Comparison of ENCODE assay signal across 20 cellular contexts in the genomic region with DNA sequence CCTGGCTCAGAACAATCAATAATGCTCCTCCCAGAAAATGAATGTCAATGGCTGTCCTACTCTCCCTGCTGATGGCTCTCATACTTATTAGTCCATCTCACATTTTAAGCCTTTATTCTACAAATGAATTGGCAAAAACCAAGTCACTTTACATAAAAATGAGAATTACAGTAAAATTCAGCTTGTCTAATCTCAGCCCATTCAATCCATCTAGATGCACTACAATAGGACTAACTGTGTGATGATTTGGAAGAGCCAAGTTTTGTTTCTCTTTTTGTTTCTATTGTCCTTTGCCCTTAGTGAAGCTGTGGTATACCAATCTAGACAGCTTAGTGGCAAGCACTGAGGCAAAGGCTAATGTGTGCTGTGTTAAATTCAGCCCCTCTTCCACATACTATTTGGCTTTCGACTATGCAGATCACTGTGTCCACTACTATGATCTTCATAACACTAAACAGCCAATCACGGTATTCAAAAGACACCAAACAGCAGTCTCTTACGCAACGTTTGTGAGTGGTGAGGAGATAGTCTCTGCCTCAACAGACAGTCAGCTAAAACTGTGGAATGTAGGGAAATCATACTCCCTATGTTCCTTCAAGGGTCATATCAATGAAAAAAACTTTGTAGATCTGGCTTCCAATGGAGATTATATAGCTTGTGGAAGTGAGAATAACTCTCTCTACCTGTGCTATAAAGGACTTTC.
"Had no signal": no experiment of that assay in that cellular context is flagged by ENCODE, and none has a peak within 500 bp of the region (broad histone marks: within the 10 kb centered on the region; RNA-seq: fewer than 3 reads in every experiment).

No MANE protein-coding gene starts in this region.

- ATAC-seq: effector memory CD8-positive, alpha-beta T cell; gastroesophageal sphincter; lower lobe of right lung; natural killer cell treated with Interleukin-12 subunit alpha and Interleukin-12 subunit beta and Interleukin-15 and Interleukin-18, amount 100 ng/mL, for 72 hours had no signal

- H3K36me3 Mint-ChIP-seq: natural killer cell treated with Interleukin-12 subunit alpha and Interleukin-12 subunit beta and Interleukin-15 and Interleukin-18, amount 100 ng/mL, for 72 hours had no signal

- H3K4me1 ChIP-seq: lower lobe of right lung had no signal

- H3K27ac Mint-ChIP-seq: dendritic cell treated with granulocyte-macrophage colony-stimulating factor and Interleukin-4, amounts not matched to agents 40 ng/mL and 50 ng/mL, for 4 days; effector memory CD8-positive, alpha-beta T cell; natural killer cell treated with Interleukin-12 subunit alpha and Interleukin-12 subunit beta and Interleukin-15 and Interleukin-18, amount 100 ng/mL, for 72 hours had no signal

- H3K27me3 ChIP-seq: esophagus muscularis mucosa, gastroesophageal sphincter, neutrophil, sigmoid colon had no signal

- H3K4me3 ChIP-seq: esophagus muscularis mucosa, gastroesophageal sphincter, left ventricle myocardium inferior, lower lobe of right lung, sigmoid colon had no signal

- H3K27me3 Mint-ChIP-seq: dendritic cell treated with granulocyte-macrophage colony-stimulating factor and Interleukin-4, amounts not matched to agents 40 ng/mL and 50 ng/mL, for 4 days; effector memory CD8-positive, alpha-beta T cell had no signal

- H3K36me3 ChIP-seq: esophagus muscularis mucosa, gastroesophageal sphincter, left ventricle myocardium inferior, lower lobe of right lung, neutrophil, sigmoid colon had no signal

- DNase-seq: effector memory CD8-positive, alpha-beta T cell; foreskin fibroblast; glutamatergic neuron; kidney; left cardiac atrium; left ventricle myocardium inferior; lower lobe of right lung; mesenchymal stem cell; midbrain; sigmoid colon; small intestine; stimulated activated CD4-positive, alpha-beta T cell treated with anti-CD3 and anti-CD28 coated beads, Interleukin-12 subunit alpha, Interleukin-12 subunit beta, amount 100 ng/mL, for 4 hours; stimulated activated naive CD4-positive, alpha-beta T cell had no signal

- H3K9me3 ChIP-seq: esophagus muscularis mucosa, gastroesophageal sphincter, left ventricle myocardium inferior, lower lobe of right lung, neutrophil, sigmoid colon had no signal

- FAIRE-seq: colon, kidney, small intestine had no signal

- H3K27ac ChIP-seq: epithelial cell of prostate, esophagus muscularis mucosa, gastroesophageal sphincter, left ventricle myocardium inferior, lower lobe of right lung, neutrophil, sigmoid colon had no signal

- H3K9me3 Mint-ChIP-seq: dendritic cell treated with granulocyte-macrophage colony-stimulating factor and Interleukin-4, amounts not matched to agents 40 ng/mL and 50 ng/mL, for 4 days had no signal

- H3K4me3 Mint-ChIP-seq: dendritic cell treated with granulocyte-macrophage colony-stimulating factor and Interleukin-4, amounts not matched to agents 40 ng/mL and 50 ng/mL, for 4 days; effector memory CD8-positive, alpha-beta T cell; natural killer cell treated with Interleukin-12 subunit alpha and Interleukin-12 subunit beta and Interleukin-15 and Interleukin-18, amount 100 ng/mL, for 72 hours had no signal
